In genomic region chr2:78476619-78477229, GRCh38 we compare ENCODE assay signal across 2 cellular contexts.
TF ChIP-seq lines count a peak whose summit lies in the region.

No MANE protein-coding gene starts in this region.

TF ChIP-seq in GM23338, 12 proteins besides CTCF, POLR2A, EP300 and RAD21:
- TF ChIP-seq ZNF462 (CRISPR knock-in tag; IDR thresholded peaks at IDR 0.05), result no peak
- no peak for TF ChIP-seq POLR2AphosphoS5 (IDR thresholded peaks at IDR 0.05; ENCODE audit: low read depth)
- TF ChIP-seq STAT1 (IDR thresholded peaks at IDR 0.05; ENCODE audit: unreplicated experiment), result no peak
- no peak for TF ChIP-seq JUNB (IDR thresholded peaks at IDR 0.05; ENCODE audit: unreplicated experiment)
- no peak for TF ChIP-seq ZNF331 (CRISPR knock-in tag; IDR thresholded peaks at IDR 0.05; ENCODE audit: low read depth)
- no peak for TF ChIP-seq ETS1 (IDR thresholded peaks at IDR 0.05)
- no peak for TF ChIP-seq REST (IDR thresholded peaks at IDR 0.05; ENCODE audit: unreplicated experiment)
- no peak for TF ChIP-seq NANOG (IDR thresholded peaks at IDR 0.05; ENCODE audit: borderline replicate concordance)
- no peak for TF ChIP-seq CREB1 (CRISPR knock-in tag; IDR thresholded peaks at IDR 0.05; ENCODE audit: low read depth)
- no peak for TF ChIP-seq EZH2 (IDR thresholded peaks at IDR 0.05; ENCODE audit: low read depth, unreplicated experiment)
- TF ChIP-seq ZNF114 (CRISPR knock-in tag; IDR thresholded peaks at IDR 0.05), result no peak
- TF ChIP-seq EZH2phosphoT487 (IDR thresholded peaks at IDR 0.05; ENCODE audit: unreplicated experiment), result no peak

TF ChIP-seq in WTC11, 78 proteins besides CTCF, POLR2A, EP300 and RAD21 (continued from another document):
- TF ChIP-seq PRDM15 (CRISPR knock-in tag; IDR thresholded peaks at IDR 0.05) (no peak), CREM (CRISPR knock-in tag; IDR thresholded peaks at IDR 0.05) (no peak), TEAD4 (CRISPR knock-in tag; IDR thresholded peaks at IDR 0.05) (no peak), GABPB1 (CRISPR knock-in tag; IDR thresholded peaks at IDR 0.05) (no peak), CBFB (CRISPR knock-in tag; IDR thresholded peaks at IDR 0.05; ENCODE audit: low read depth) (no peak), ZMAT4 (CRISPR knock-in tag; IDR thresholded peaks at IDR 0.05) (no peak), CDX4 (CRISPR knock-in tag; IDR thresholded peaks at IDR 0.05; ENCODE audit: borderline replicate concordance) (no peak), MAX (CRISPR knock-in tag; IDR thresholded peaks at IDR 0.05) (no peak), ESRRA (CRISPR knock-in tag; IDR thresholded peaks at IDR 0.05; ENCODE audit: borderline replicate concordance) (no peak), ZNF423 (CRISPR knock-in tag; IDR thresholded peaks at IDR 0.05) (no peak), FOXP1 (CRISPR knock-in tag; IDR thresholded peaks at IDR 0.05; ENCODE audit: borderline replicate concordance) (no peak), ATF1 (CRISPR knock-in tag; IDR thresholded peaks at IDR 0.05) (no peak)
TF ChIP-seq in WTC11: peak in this region for 0.
